In genomic region chr9:89438194-89438593, GRCh38 we compare ENCODE assay signal across 17 cellular contexts. TPM values are rescaled to one million over a fixed set of nuclear protein-coding genes. Genes with fewer than 3 reads are reported as not detected.
DNase-seq lines count a peak whose midpoint lies in the region; ATAC-seq and TF ChIP-seq lines count a peak whose summit lies in the region.
"Had no signal": no experiment of that assay in that cellular context is flagged by ENCODE, and none has a peak within 500 bp of the region (broad histone marks: within the 10 kb centered on the region; RNA-seq: fewer than 3 reads in every experiment).

No MANE protein-coding gene starts in this region.

- TF ChIP-seq EP300 in stomach (IDR thresholded peaks at IDR 0.05) = no peak

- ATAC-seq in WTC11 (no peak), GM21576 (IDR thresholded peaks at IDR 0.05; ENCODE audit: unreplicated experiment) (no peak)

- H3K4me1 Mint-ChIP-seq in activated T-cell treated with anti-CD3 and anti-CD28 coated beads, Interleukin-2, amount 50 U/mL, for 24 hours (ENCODE audit: low read depth) = peaks cover 96% of the 10 kb centered on the region
- peaks cover 90% of the 10 kb centered on the region for H3K4me1 Mint-ChIP-seq in WTC11
- H3K4me1 Mint-ChIP-seq in Calu3 (ENCODE audit: low read depth, unreplicated experiment) = peaks cover 23% of the 10 kb centered on the region

- POLR2A ChIA-PET in WTC11 (lab: Charles Lee) = no interaction called here

- BruUV-seq in Calu3 (replicated peaks; lab: Mats Ljungman, UMichigan) = no TSS peak

- intact Hi-C loops in stomach (cut with DNase I; ENCODE audit: low total_unique reads) = no loop called here
- intact Hi-C loops in Calu3 (cut with micrococcal nuclease; ENCODE audit: unreplicated experiment) = no loop called here

- H3K27me3 ChIP-seq in esophagus (ENCODE audit: control insufficient read depth in 1 of 2, insufficient read depth in 2 of 2, low read length in 2 of 2) = no peaks in the 10 kb centered on the region
- H3K27me3 ChIP-seq in stomach = no peaks in the 10 kb centered on the region
- H3K27me3 ChIP-seq: SJSA1, vagina had no signal

- CTCF ChIA-PET in WTC11 (lab: Charles Lee) = interaction anchor here (1.0 to 1.1 kb wide), 2 partner anchors 111 to 126 kb away, joined by 3 to 4 read pairs; no protein-coding TSS in a partner anchor
- CTCF ChIA-PET in Calu3 (lab: Charles Lee) = no interaction called here

- TF ChIP-seq POLR2A in stomach (IDR thresholded peaks at IDR 0.05) = no peak
- TF ChIP-seq POLR2A in erythroblast (IDR thresholded peaks at IDR 0.05; ENCODE audit: low read length) = no peak

- TF ChIP-seq CTCF in WTC11 (IDR thresholded peaks at IDR 0.05) = no peak
- TF ChIP-seq CTCF in stomach (IDR thresholded peaks at IDR 0.05) = no peak
- no peak for TF ChIP-seq CTCF in Calu3 (IDR thresholded peaks at IDR 0.05; ENCODE audit: unreplicated experiment)

- H3K4me3 Mint-ChIP-seq in activated T-cell treated with anti-CD3 and anti-CD28 coated beads, Interleukin-2, amount 50 U/mL, for 24 hours = peak overlapping the region; percentile 45
- H3K4me3 Mint-ChIP-seq in WTC11 (no peak overlapping the region), Calu3 (ENCODE audit: low read depth, unreplicated experiment) (no peak overlapping the region)

- H3K9me3 ChIP-seq in esophagus (ENCODE audit: control insufficient read depth in 2 of 2, insufficient read depth in 1 of 2, low read depth in 1 of 2, low read length in 1 of 2) (no peaks in the 10 kb centered on the region), stomach (no peaks in the 10 kb centered on the region)
- H3K9me3 ChIP-seq: HAP-1, SJSA1, vagina had no signal

- H3K4me1 ChIP-seq in esophagus (ENCODE audit: control insufficient read depth in 2 of 2, insufficient read depth in 2 of 2, low read length in 1 of 2) = peaks cover 15 to 58% of the 10 kb centered on the region in 2 donors
- H3K4me1 ChIP-seq in stomach = peaks cover 57 to 93% (median 84%) of the 10 kb centered on the region in 4 donors

- no peak overlapping the region for H3K4me3 ChIP-seq in esophagus (ENCODE audit: low read depth in 1 of 2, low read length in 2 of 2)
- no peak overlapping the region for H3K4me3 ChIP-seq in stomach
- H3K4me3 ChIP-seq: HAP-1, SJSA1, vagina had no signal

- H3K27me3 Mint-ChIP-seq in activated T-cell treated with anti-CD3 and anti-CD28 coated beads, Interleukin-2, amount 50 U/mL, for 24 hours = no peaks in the 10 kb centered on the region
- H3K27me3 Mint-ChIP-seq in WTC11 (ENCODE audit: low read depth) = no peaks in the 10 kb centered on the region
- no peaks in the 10 kb centered on the region for H3K27me3 Mint-ChIP-seq in Calu3 (ENCODE audit: unreplicated experiment)
- H3K27me3 Mint-ChIP-seq: naive B cell had no signal

- no peaks in the 10 kb centered on the region for H3K36me3 ChIP-seq in esophagus (ENCODE audit: control insufficient read depth in 2 of 2, insufficient read depth in 2 of 2, low read length in 1 of 2)
- H3K36me3 ChIP-seq in stomach = no peaks in the 10 kb centered on the region
- H3K36me3 ChIP-seq: HAP-1, SJSA1, vagina had no signal

- H3K27ac Mint-ChIP-seq in activated T-cell treated with anti-CD3 and anti-CD28 coated beads, Interleukin-2, amount 50 U/mL, for 24 hours = peak overlapping the region; percentile 92
- H3K27ac Mint-ChIP-seq in WTC11 (peak overlapping the region; percentile 93), Calu3 (ENCODE audit: unreplicated experiment) (no peak overlapping the region)

- DNase-seq in activated T-cell treated with anti-CD3 and anti-CD28 coated beads, Interleukin-2, amount 50 U/mL, for 24 hours = no peak
- DNase-seq in activated T-cell treated with anti-CD3 and anti-CD28 coated beads, Interleukin-2, amount 50 U/mL, for 48 hours = no peak
- DNase-seq in WTC11 (ENCODE audit: low spot score) = no peak
- no peak for DNase-seq in stomach
- DNase-seq in erythroblast (lab: John Stamatoyannopoulos, UW) = no peak
- no peak for DNase-seq in Calu3
- DNase-seq: DMS 273 treated with DMSO at 0.1 percent for 48 hours; effector CD4-positive, alpha-beta T cell; naive B cell; NCI-H1092; NCI-H2171; stimulated activated CD4-positive, alpha-beta T cell treated with anti-CD3 and anti-CD28 coated beads, Interleukin-4, amount 100 ng/mL, for 24 hours had no signal

- H3K27ac ChIP-seq in esophagus (ENCODE audit: low read depth in 2 of 2, low read length in 1 of 2) = peak overlapping the region; percentile 73 to 94
- peak overlapping the region in 3 of 5 donors; percentile 22 to 71 (median 63) for H3K27ac ChIP-seq in stomach
- H3K27ac ChIP-seq: SJSA1, vagina had no signal

- no peaks in the 10 kb centered on the region for H3K9me3 Mint-ChIP-seq in activated T-cell treated with anti-CD3 and anti-CD28 coated beads, Interleukin-2, amount 50 U/mL, for 24 hours
- H3K9me3 Mint-ChIP-seq in WTC11 = no peaks in the 10 kb centered on the region
- H3K9me3 Mint-ChIP-seq in Calu3 (ENCODE audit: low read depth, unreplicated experiment) = no peaks in the 10 kb centered on the region
- H3K9me3 Mint-ChIP-seq: naive B cell had no signal

- WGBS in esophagus, 2 donors = 87 to 91% methylated on average over 7 of the region's 7 CpGs
- 90 to 95% (median 92%) methylated on average over 7 of the region's 7 CpGs for WGBS in stomach, 5 donors

- H3K36me3 Mint-ChIP-seq in activated T-cell treated with anti-CD3 and anti-CD28 coated beads, Interleukin-2, amount 50 U/mL, for 24 hours (ENCODE audit: low read depth) = peaks cover 98% of the 10 kb centered on the region
- no peaks in the 10 kb centered on the region; the same call in 1 of the 2 replicates for H3K36me3 Mint-ChIP-seq in WTC11
- no peaks in the 10 kb centered on the region for H3K36me3 Mint-ChIP-seq in Calu3 (ENCODE audit: insufficient read depth, unreplicated experiment)
- H3K36me3 Mint-ChIP-seq: naive B cell had no signal

TF ChIP-seq in WTC11, 78 proteins besides CTCF, POLR2A, EP300 and RAD21 (continues in another document):
- TF ChIP-seq USF2 (CRISPR knock-in tag; IDR thresholded peaks at IDR 0.05) (no peak), ATF1 (CRISPR knock-in tag; IDR thresholded peaks at IDR 0.05) (no peak), RELA (CRISPR knock-in tag; IDR thresholded peaks at IDR 0.05; ENCODE audit: borderline replicate concordance) (no peak), AFF4 (CRISPR knock-in tag; IDR thresholded peaks at IDR 0.05; ENCODE audit: borderline replicate concordance) (no peak), E2F4 (CRISPR knock-in tag; IDR thresholded peaks at IDR 0.05; ENCODE audit: borderline replicate concordance, low read depth) (no peak), NR3C1 (CRISPR knock-in tag; conservative IDR thresholded peaks at IDR 0.05; ENCODE audit: low read depth) (no peak)
- TF ChIP-seq, protein P1, sequence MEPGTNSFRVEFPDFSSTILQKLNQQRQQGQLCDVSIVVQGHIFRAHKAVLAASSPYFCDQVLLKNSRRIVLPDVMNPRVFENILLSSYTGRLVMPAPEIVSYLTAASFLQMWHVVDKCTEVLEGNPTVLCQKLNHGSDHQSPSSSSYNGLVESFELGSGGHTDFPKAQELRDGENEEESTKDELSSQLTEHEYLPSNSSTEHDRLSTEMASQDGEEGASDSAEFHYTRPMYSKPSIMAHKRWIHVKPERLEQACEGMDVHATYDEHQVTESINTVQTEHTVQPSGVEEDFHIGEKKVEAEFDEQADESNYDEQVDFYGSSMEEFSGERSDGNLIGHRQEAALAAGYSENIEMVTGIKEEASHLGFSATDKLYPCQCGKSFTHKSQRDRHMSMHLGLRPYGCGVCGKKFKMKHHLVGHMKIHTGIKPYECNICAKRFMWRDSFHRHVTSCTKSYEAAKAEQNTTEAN (CRISPR knock-in tag; IDR thresholded peaks at IDR 0.05) = no peak

RNA-seq across cellular contexts. Expression of gene SEMA4D, which starts 59.7 kb away (rescaled TPM):
- total RNA-seq in WTC11 (2021) (60.5 to 67.8 TPM (median 65.2 TPM) in 3 replicates), stomach (10 to 100 TPM; 11.1 to 43.3 (median 28.8) TPM), Calu3 (2022) (23.3 and 24.3 TPM in 2 replicates)
- polyA plus RNA-seq in esophagus (10 to 100 TPM; 17.1 to 33.4 TPM), stomach (10 to 100 TPM in 1 of 3 donors, 1 to 10 TPM in 2; 4.9 to 10.9 (median 8.4) TPM)
